10 cellular contexts compared by ENCODE assay signal in the genomic region with DNA sequence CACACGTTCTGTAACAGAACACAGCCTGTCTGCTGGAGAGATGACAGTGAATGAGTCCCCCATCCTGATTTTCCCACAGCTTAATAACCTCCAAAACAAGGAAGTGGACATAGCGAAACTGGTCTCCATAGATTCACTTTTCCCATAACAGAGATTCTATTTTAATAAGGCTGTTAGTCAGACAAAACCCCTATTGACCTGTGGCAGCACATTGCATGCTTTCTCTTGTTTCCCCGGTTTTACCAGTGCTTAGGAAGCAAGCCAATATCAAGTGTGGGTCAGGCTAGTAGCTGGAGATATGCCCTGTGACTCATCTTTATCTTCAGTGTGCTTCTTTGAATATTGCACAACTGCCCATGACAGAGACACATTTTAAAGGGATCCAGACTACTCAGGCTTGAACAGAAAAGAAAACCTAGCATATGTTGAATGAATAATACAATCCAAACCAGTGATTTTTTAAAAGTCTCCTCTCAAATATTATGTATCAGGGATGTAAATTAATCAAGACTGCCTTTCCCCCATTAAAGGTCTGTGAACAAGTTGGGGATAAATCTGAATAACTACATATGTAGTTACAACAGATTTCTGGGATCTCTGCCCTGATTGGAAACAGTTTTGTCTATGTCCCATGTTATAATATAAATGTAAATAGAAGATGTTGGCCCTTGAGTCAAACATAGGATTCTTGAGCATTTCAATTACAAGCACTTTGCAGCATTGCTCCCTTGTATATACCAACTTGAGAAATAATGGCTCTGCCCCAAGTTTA. TPM values are rescaled to one million over a fixed set of nuclear protein-coding genes. Genes with fewer than 3 reads are reported as not detected.
DNase-seq lines count a peak whose midpoint lies in the region; ATAC-seq, FAIRE-seq and TF ChIP-seq lines count a peak whose summit lies in the region.
"Had no signal": no experiment of that assay in that cellular context is flagged by ENCODE, and none has a peak within 500 bp of the region (broad histone marks: within the 10 kb centered on the region; RNA-seq: fewer than 3 reads in every experiment).

No MANE protein-coding gene starts in this region.

- peak; percentile 81; the same call in 1 of the 2 replicates for TF ChIP-seq EP300 in K562 (IDR thresholded peaks at IDR 0.05; ENCODE audit: low read length)

- CTCF ChIA-PET in K562 (lab: Yijun Ruan, JAX; ENCODE audit: low intra/inter-chr PET ratio) = no interaction called here

- H3K9me1 ChIP-seq in K562 (ENCODE audit: control insufficient read depth, insufficient read depth, low read length) = no peaks in the 10 kb centered on the region

- no peaks in the 10 kb centered on the region for H3K79me2 ChIP-seq in K562 (ENCODE audit: control insufficient read depth, insufficient read depth, low read length)

- ATAC-seq in K562 (peak; percentile 81), HG02884 (IDR thresholded peaks at IDR 0.05; ENCODE audit: unreplicated experiment) (no peak), HG03196 (IDR thresholded peaks at IDR 0.05; ENCODE audit: unreplicated experiment) (no peak), GM18502 (IDR thresholded peaks at IDR 0.05; ENCODE audit: poor library complexity, unreplicated experiment) (no peak)
- ATAC-seq: activated CD8-positive, alpha-beta T cell treated with anti-CD3 and anti-CD28 coated beads for 36 hours had no signal

- peaks cover 2% of the 10 kb centered on the region; the same call in 1 of the 2 replicates for H3K9me3 ChIP-seq in MG63
- H3K9me3 ChIP-seq in K562 (replicated peaks; ENCODE audit: control insufficient read depth, insufficient read depth, low read depth, low read length) = no peaks in the 10 kb centered on the region

- in situ Hi-C loops in K562 (cut with MboI) = no loop called here

- no peaks in the 10 kb centered on the region; a peak in 1 of 5 replicates for H3K4me1 ChIP-seq in K562 (replicated peaks in 1 of 2; ENCODE audit: control insufficient read depth in 2 of 2, insufficient read depth in 2 of 2, low read length in 2 of 2)

- H3K4me2 ChIP-seq in K562 (ENCODE audit: insufficient read depth, low read length) = peak overlapping the region; percentile 25

- 0% methylated on average over 3 of the region's 3 CpGs for WGBS in K562 (ENCODE audit: insufficient coverage, low coverage, missing lambda C conversion rate)

- H3K4me3 ChIP-seq in MG63 (no peak overlapping the region), K562 (no peak overlapping the region)

- no peaks in the 10 kb centered on the region for H4K20me1 ChIP-seq in K562 (replicated peaks; ENCODE audit: control insufficient read depth, insufficient read depth, low read length)

- H3K36me3 ChIP-seq in MG63 (no peaks in the 10 kb centered on the region), K562 (ENCODE audit: control insufficient read depth, insufficient read depth, low read length) (no peaks in the 10 kb centered on the region)

- TF ChIP-seq POLR2A in K562 (conservative IDR thresholded peaks at IDR 0.05) = no peak

- DNase-seq in MG63 (peak; percentile 73), K562 (ENCODE audit: extremely low read depth in 1 of 4, low spot score in 3 of 4) (peak in 2 of 4 experiments; percentile 21 to 68), kidney tubule cell (ENCODE audit: low spot score) (peak; percentile 94), ureter (ENCODE audit: low spot score) (peak; percentile 76), NCI-H2196 (lab: John Stamatoyannopoulos, UW; ENCODE audit: unreplicated experiment) (no peak)
- DNase-seq: activated CD8-positive, alpha-beta T cell treated with anti-CD3 and anti-CD28 coated beads for 36 hours had no signal

- FAIRE-seq in K562 (lab: Jason Lieb, UNC) = peak; percentile 56

- intact Hi-C loops in K562 (cut with micrococcal nuclease) = no loop called here

- 0 out of 4 replicates have a peak, but pooled peaks of 1 of the 2 experiments have one; percentile 8 for TF ChIP-seq RAD21 in K562 (CRISPR knock-in tag; conservative IDR thresholded peaks at IDR 0.05 in 1 of 2, IDR thresholded peaks at IDR 0.05 in 1 of 2)

- H3K27ac ChIP-seq in K562 (ENCODE audit: extremely low read depth, low read depth, low read length) = no peak overlapping the region

- H3K9ac ChIP-seq in K562 (ENCODE audit: insufficient read depth in 1 of 2, low read depth in 2 of 2, low read length in 2 of 2) = no peak overlapping the region

- POLR2A ChIA-PET in K562 (lab: Yijun Ruan, JAX) = no interaction called here

- BruUV-seq in K562 (replicated peaks; lab: Mats Ljungman, UMichigan) = no TSS peak

- H2AFZ ChIP-seq in K562 (ENCODE audit: low read depth, low read length) = no peak overlapping the region

- H3K27me3 ChIP-seq in MG63 = no peaks in the 10 kb centered on the region
- no peaks in the 10 kb centered on the region for H3K27me3 ChIP-seq in K562 (ENCODE audit: control insufficient read depth in 2 of 2, insufficient read depth in 2 of 2, low read length in 2 of 2)

- TF ChIP-seq CTCF in K562 (IDR thresholded peaks at IDR 0.05 in 2 of 3, conservative IDR thresholded peaks at IDR 0.05 in 1 of 3; ENCODE audit: insufficient read depth in 2 of 3, low read depth in 1 of 3, low read length in 3 of 3) = no peak

TF ChIP-seq in K562, 482 proteins besides CTCF, POLR2A, EP300 and RAD21 (continues in another document):
- TF ChIP-seq TEAD1 (CRISPR knock-in tag; IDR thresholded peaks at IDR 0.05) (peak in 1 of 2 experiments; percentile 32; a peak in 1 of 4 replicates), PRMT5 (CRISPR knock-in tag; IDR thresholded peaks at IDR 0.05) (no peak), NCOR1 (IDR thresholded peaks at IDR 0.05) (peak; percentile 84), NFIC (IDR thresholded peaks at IDR 0.05) (peak; percentile 75), SREBF1 (IDR thresholded peaks at IDR 0.05; ENCODE audit: borderline replicate concordance, low read depth, low read length) (no peak), EHMT2 (IDR thresholded peaks at IDR 0.05) (no peak), FOSL1 (tag; conservative IDR thresholded peaks at IDR 0.05) (peak; percentile 99)
- TF ChIP-seq, protein P1, sequence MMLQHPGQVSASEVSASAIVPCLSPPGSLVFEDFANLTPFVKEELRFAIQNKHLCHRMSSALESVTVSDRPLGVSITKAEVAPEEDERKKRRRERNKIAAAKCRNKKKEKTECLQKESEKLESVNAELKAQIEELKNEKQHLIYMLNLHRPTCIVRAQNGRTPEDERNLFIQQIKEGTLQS (IDR thresholded peaks at IDR 0.05) = peak; percentile 90
- TF ChIP-seq, protein P1 (CRISPR knock-in tag; conservative IDR thresholded peaks at IDR 0.05) = no peak

RNA-seq across cellular contexts. Expression of gene CLDN8, which starts 11.9 kb away (rescaled TPM):
- total RNA-seq in MG63 (2014; rRNA removed; shearing (Covaris generic); ENCODE audit: low replicate concordance) = not detected in 2 replicates
- not detected in 2 replicates for total RNA-seq in K562 (2011; cell fraction: chromatin; rRNA removed; ENCODE audit: low replicate concordance)
- not detected in 2 replicates for total RNA-seq in K562 (2011; cell fraction: nucleolus; rRNA removed)
- not detected in 2 replicates for total RNA-seq in K562 (2011; cell fraction: nucleoplasm; rRNA removed)
- total RNA-seq in K562 (2014; rRNA removed) (not detected in 2 replicates), K562 (2014; rRNA removed; fragmentation: Illumina TruSeq; extraction: Trizol) (not detected in 2 replicates), K562 (2015; rRNA removed; fragmentation: Illumina TruSeq; extraction: Trizol) (not detected in 2 replicates), K562 (2021) (not detected in 2 replicates), ureter (1.8 TPM)
- polyA plus RNA-seq in K562 (2011; rRNA removed) (not detected in 2 replicates), K562 (2014; fragmentation: Illumina TruSeq; extraction: Trizol) (not detected in 2 replicates), K562 (2014; fragmentation: Nextera tagmentation; extraction: Ambion mirVana) (not detected), K562 (2014; rRNA removed) (not detected in 2 replicates)
- not detected in 2 replicates for polyA plus RNA-seq in K562 (2011; cell fraction: cytosol; rRNA removed)
- not detected in 2 replicates for polyA plus RNA-seq in K562 (2011; cell fraction: nucleus; rRNA removed)
- polyA plus RNA-seq in K562 (2012) = not detected in 2 replicates
- not detected in 2 replicates for polyA minus RNA-seq in K562 (2011; rRNA and poly(A)+ RNA removed)
- polyA minus RNA-seq in K562 (2011; cell fraction: cytosol; rRNA and poly(A)+ RNA removed) = not detected in 2 replicates
- polyA minus RNA-seq in K562 (2011; cell fraction: nucleus; rRNA and poly(A)+ RNA removed) = not detected in 2 replicates
- total RNA-seq: activated CD8-positive, alpha-beta T cell treated with anti-CD3 and anti-CD28 coated beads for 36 hours had no signal

RNA-seq across cellular contexts. Expression of gene KRTAP24-1, which starts 54.9 kb away (rescaled TPM):
- total RNA-seq in MG63 (2014; rRNA removed; shearing (Covaris generic); ENCODE audit: low replicate concordance) = not detected in 2 replicates
- not detected in 2 replicates for total RNA-seq in K562 (2011; cell fraction: chromatin; rRNA removed; ENCODE audit: low replicate concordance)
- not detected in 2 replicates for total RNA-seq in K562 (2011; cell fraction: nucleolus; rRNA removed)
- not detected in 2 replicates for total RNA-seq in K562 (2011; cell fraction: nucleoplasm; rRNA removed)
- total RNA-seq in K562 (2014; rRNA removed) = not detected in 2 replicates
- not detected in 2 replicates for total RNA-seq in K562 (2014; rRNA removed; fragmentation: Illumina TruSeq; extraction: Trizol)
- not detected in 2 replicates for total RNA-seq in K562 (2015; rRNA removed; fragmentation: Illumina TruSeq; extraction: Trizol)
- total RNA-seq in K562 (2021) = not detected in 2 replicates
- not detected in 2 replicates for polyA plus RNA-seq in K562 (2011; rRNA removed)
- not detected in 2 replicates for polyA plus RNA-seq in K562 (2011; cell fraction: cytosol; rRNA removed)
- not detected in 2 replicates for polyA plus RNA-seq in K562 (2011; cell fraction: nucleus; rRNA removed)
- polyA plus RNA-seq in K562 (2012) = not detected in 2 replicates
- not detected in 2 replicates for polyA plus RNA-seq in K562 (2014; fragmentation: Illumina TruSeq; extraction: Trizol)
- not detected for polyA plus RNA-seq in K562 (2014; fragmentation: Nextera tagmentation; extraction: Ambion mirVana)
- polyA plus RNA-seq in K562 (2014; rRNA removed) = not detected in 2 replicates
- polyA minus RNA-seq in K562 (2011; rRNA and poly(A)+ RNA removed) = not detected in 2 replicates
- polyA minus RNA-seq in K562 (2011; cell fraction: cytosol; rRNA and poly(A)+ RNA removed) = not detected in 2 replicates
- not detected in 2 replicates for polyA minus RNA-seq in K562 (2011; cell fraction: nucleus; rRNA and poly(A)+ RNA removed)
- not detected for total RNA-seq in ureter
- total RNA-seq: activated CD8-positive, alpha-beta T cell treated with anti-CD3 and anti-CD28 coated beads for 36 hours had no signal
- polyA plus RNA-seq: esophagus had no signal
